Comparison of ENCODE assay signal across 8 cellular contexts in genomic region chr13:50125556-50126377, GRCh38.
A peak's percentile ranks its signal among the peaks of the same experiment; 100 is the strongest.
DNase-seq lines count a peak whose midpoint lies in the region; ATAC-seq and TF ChIP-seq lines count a peak whose summit lies in the region.

No MANE protein-coding gene starts in this region.

- peak; percentile 94 for DNase-seq in Ammon's horn (ENCODE audit: low spot score)
- peak; percentile 88 for DNase-seq in NCI-H1092 (lab: John Stamatoyannopoulos, UW)
- DNase-seq in SJSA1 (ENCODE audit: low read depth in 1 of 2, low spot score in 2 of 2) = peak; percentile 64 to 74
- peak; percentile 92 for DNase-seq in activated naive CD4-positive, alpha-beta T cell treated with anti-CD3 and anti-CD28 coated beads for 36 hours
- peak in 1 of 2 donors; percentile 43 for DNase-seq in foreskin keratinocyte
- DNase-seq in neural crest cell (ENCODE audit: low read depth, low spot score) = peak; percentile 41

- CTCF ChIA-PET in activated naive CD4-positive, alpha-beta T cell treated with anti-CD3 and anti-CD28 coated beads for 36 hours (lab: Charles Lee) = interaction anchor here (0.7 to 4.7 kb wide), 4 partner anchors 9 to 190 kb away, joined by 3 to 44 read pairs (median 4); partner anchors contain the start of gene SPRYD7

- H3K27ac Mint-ChIP-seq in activated naive CD4-positive, alpha-beta T cell treated with anti-CD3 and anti-CD28 coated beads for 36 hours = peak overlapping the region; percentile 86
- no peak overlapping the region for H3K27ac Mint-ChIP-seq in neural crest cell (ENCODE audit: unreplicated experiment)

- H3K9me3 ChIP-seq in SJSA1 (replicated peaks) (no peaks in the 10 kb centered on the region), stomach smooth muscle (ENCODE audit: control insufficient read depth in 2 of 2, low read length in 2 of 2) (no peaks in the 10 kb centered on the region)

- intact Hi-C loops in activated naive CD4-positive, alpha-beta T cell treated with anti-CD3 and anti-CD28 coated beads for 36 hours (cut with micrococcal nuclease) = loop anchor here (1.0 to 5.0 kb wide), 8 partner anchors 120 to 1677 kb away; partner anchors contain the start of genes INTS6, KPNA3 and TRIM13

- no peak for TF ChIP-seq CTCF in foreskin keratinocyte (conservative IDR thresholded peaks at IDR 0.05)
- no peak for TF ChIP-seq CTCF in neural crest cell (conservative IDR thresholded peaks at IDR 0.05)

- H3K4me3 Mint-ChIP-seq in activated naive CD4-positive, alpha-beta T cell treated with anti-CD3 and anti-CD28 coated beads for 36 hours = peak overlapping the region; percentile 81
- peak overlapping the region; percentile 92 for H3K4me3 Mint-ChIP-seq in neural crest cell

- H3K27me3 Mint-ChIP-seq in activated naive CD4-positive, alpha-beta T cell treated with anti-CD3 and anti-CD28 coated beads for 36 hours (ENCODE audit: low read depth) = peaks cover 22% of the 10 kb centered on the region
- peaks cover 80% of the 10 kb centered on the region for H3K27me3 Mint-ChIP-seq in neural crest cell (ENCODE audit: low read depth)

- H3K27me3 ChIP-seq in SJSA1 (replicated peaks) = no peaks in the 10 kb centered on the region
- H3K27me3 ChIP-seq in foreskin keratinocyte = peaks cover 52% of the 10 kb centered on the region
- H3K27me3 ChIP-seq in stomach smooth muscle (ENCODE audit: control insufficient read depth in 1 of 2, insufficient read depth in 2 of 2, low read length in 2 of 2) = peaks cover 17 to 38% of the 10 kb centered on the region in 2 donors

- ATAC-seq in GM21576 (IDR thresholded peaks at IDR 0.05; ENCODE audit: unreplicated experiment) (peak; percentile 12), foreskin keratinocyte (peak; percentile 34)

- H3K9me3 Mint-ChIP-seq in activated naive CD4-positive, alpha-beta T cell treated with anti-CD3 and anti-CD28 coated beads for 36 hours = no peaks in the 10 kb centered on the region
- no peaks in the 10 kb centered on the region for H3K9me3 Mint-ChIP-seq in neural crest cell

- H3K36me3 ChIP-seq in SJSA1 = no peaks in the 10 kb centered on the region; the same call in 1 of the 2 replicates
- H3K36me3 ChIP-seq in stomach smooth muscle (ENCODE audit: control insufficient read depth in 2 of 2, insufficient read depth in 2 of 2, low read length in 2 of 2) = no peaks in the 10 kb centered on the region

- H3K27ac ChIP-seq in SJSA1 (peak overlapping the region; percentile 81), foreskin keratinocyte (peak overlapping the region; percentile 59), stomach smooth muscle (ENCODE audit: low read length) (peak overlapping the region; percentile 96)

- H3K9ac ChIP-seq in stomach smooth muscle (ENCODE audit: low read length in 2 of 2) = peak overlapping the region; percentile 76 to 82

- H3K4me1 Mint-ChIP-seq in activated naive CD4-positive, alpha-beta T cell treated with anti-CD3 and anti-CD28 coated beads for 36 hours (ENCODE audit: low read depth) = peaks cover 58% of the 10 kb centered on the region
- H3K4me1 Mint-ChIP-seq in neural crest cell = peaks cover 61% of the 10 kb centered on the region

- H3K4me3 ChIP-seq in SJSA1 (peak overlapping the region; percentile 87), stomach smooth muscle (ENCODE audit: low read length in 2 of 2) (peak overlapping the region; percentile 77 to 93)

- peaks cover 2% of the 10 kb centered on the region for H3K36me3 Mint-ChIP-seq in activated naive CD4-positive, alpha-beta T cell treated with anti-CD3 and anti-CD28 coated beads for 36 hours (ENCODE audit: low read depth)
- H3K36me3 Mint-ChIP-seq in neural crest cell (ENCODE audit: low read depth) = peaks cover 3% of the 10 kb centered on the region

- H3K4me1 ChIP-seq in SJSA1 (replicated peaks) (peaks cover 26% of the 10 kb centered on the region), foreskin keratinocyte (peaks cover 3% of the 10 kb centered on the region), stomach smooth muscle (ENCODE audit: control insufficient read depth, insufficient read depth, low read length) (peaks cover 38% of the 10 kb centered on the region)
